Comparison of ENCODE assay signal across 8 cellular contexts in genomic region chr4:1727117-1728031, GRCh38.
DNase-seq lines count a peak whose midpoint lies in the region; ATAC-seq and FAIRE-seq lines count a peak whose summit lies in the region.

No MANE protein-coding gene starts in this region.

- FAIRE-seq in urothelium cell line (lab: Jason Lieb, UNC) = no peak

- ATAC-seq in GM21447 (IDR thresholded peaks at IDR 0.05; ENCODE audit: unreplicated experiment) (no peak), HG03095 (IDR thresholded peaks at IDR 0.05; ENCODE audit: unreplicated experiment) (no peak)
- no peak for ATAC-seq in activated CD4-positive, CD25-positive, alpha-beta regulatory T cell treated with anti-CD3 and anti-CD28 coated beads, Interleukin-2, amount 50 U/mL, for 24 hours

- peak; percentile 17 for DNase-seq in activated T-cell treated with anti-CD3 and anti-CD28 coated beads, Interleukin-2, amount 50 U/mL, for 1 hour
- DNase-seq in activated T-cell treated with anti-CD3 and anti-CD28 coated beads for 4 hours (no peak), amniotic epithelial cell (ENCODE audit: low read depth) (peak; percentile 82), hepatic stellate cell (ENCODE audit: low spot score) (peak; percentile 77), urothelium cell line (ENCODE audit: low spot score) (peak; percentile 53)
